ENCODE assay signal across 27 cellular contexts in the genomic region with DNA sequence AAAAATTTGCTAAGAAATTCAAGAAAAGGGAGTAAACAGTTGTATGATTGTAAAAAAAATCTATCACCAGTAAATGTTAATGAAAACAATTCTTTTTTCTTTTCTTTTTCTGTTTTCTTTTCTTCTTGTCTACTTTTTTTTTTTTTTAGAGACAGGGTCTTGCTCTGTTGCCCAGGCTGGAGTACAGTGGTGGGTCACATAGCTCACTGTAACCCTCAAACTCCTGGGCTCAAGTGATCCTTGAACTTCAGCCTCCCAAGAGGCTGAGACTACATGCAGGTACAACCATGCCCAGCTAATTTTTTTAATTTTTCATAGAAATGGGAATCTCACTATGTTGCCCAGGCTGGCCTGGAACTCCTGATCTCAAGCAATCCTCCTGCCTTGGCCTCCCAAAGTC.
"Had no signal": no experiment of that assay in that cellular context is flagged by ENCODE, and none has a peak within 500 bp of the region (broad histone marks: within the 10 kb centered on the region; RNA-seq: fewer than 3 reads in every experiment).

No MANE protein-coding gene starts in this region.

- H3K36me3 ChIP-seq: Peyer's patch, SJSA1 had no signal

- H3K4me3 ChIP-seq: Peyer's patch, SJSA1 had no signal

- FAIRE-seq: bronchial epithelial cell, TTC549 had no signal

- H3K4me1 ChIP-seq: Peyer's patch had no signal

- H3K4me2 ChIP-seq: SK-N-SH had no signal

- H3K9ac ChIP-seq: SK-N-SH had no signal

- H3K27ac ChIP-seq: Peyer's patch, SJSA1 had no signal

- H3K9me3 ChIP-seq: Peyer's patch, SJSA1, SK-N-SH had no signal

- H3K27me3 ChIP-seq: Peyer's patch, SJSA1 had no signal

- ATAC-seq: activated naive CD8-positive, alpha-beta T cell treated with anti-CD3 and anti-CD28 coated beads, Interleukin-2, amount 50 U/mL, for 24 hours; activated T-cell treated with anti-CD3 and anti-CD28 coated beads, Interleukin-2, amount 50 U/mL, for 4 hours had no signal

- DNase-seq: activated B cell treated with CpG ODN at 0.5 μM for 24 hours; activated CD4-positive, alpha-beta memory T cell treated with anti-CD3 and anti-CD28 coated beads for 36 hours; activated CD4-positive, alpha-beta T cell treated with anti-CD3 and anti-CD28 coated beads for 4 hours; activated CD4-positive, alpha-beta T cell treated with anti-CD3 and anti-CD28 coated beads, Interleukin-2, amount 50 U/mL, for 1 hour; activated CD4-positive, CD25-positive, alpha-beta regulatory T cell treated with anti-CD3 and anti-CD28 coated beads, Interleukin-2, amount 50 U/mL, for 72 hours; activated CD8-positive, alpha-beta memory T cell treated with anti-CD3 and anti-CD28 coated beads, Interleukin-2, amount 50 U/mL, for 4 hours; activated gamma-delta T cell treated with Interleukin-2 at 50 U/mL for 16 hours; activated naive CD4-positive, alpha-beta T cell treated with anti-CD3 and anti-CD28 coated beads, Interleukin-2, amount 10 ng/mL, durations not matched to agents 7 days and 5 days; activated naive CD8-positive, alpha-beta T cell treated with anti-CD3 and anti-CD28 coated beads, Interleukin-2, amount 50 U/mL, for 24 hours; activated T-cell treated with anti-CD3 and anti-CD28 coated beads for 4 hours; activated T-cell treated with anti-CD3 and anti-CD28 coated beads, Interleukin-2, amount 50 U/mL, for 4 hours; anterior cingulate cortex; caudate nucleus; cerebellar nuclear complex; Kasumi-1; MM.1S; MV-4-11; NCI-H1436 treated with DMSO at 0.1 percent for 48 hours; NCI-H1694 treated with DMSO at 0.1 percent for 48 hours; NCI-H345; NCI-H524 treated with DMSO at 0.1 percent for 48 hours; RPMI8226; SK-N-SH had no signal
